Comparison of ENCODE assay signal across 19 cellular contexts in the genomic region with DNA sequence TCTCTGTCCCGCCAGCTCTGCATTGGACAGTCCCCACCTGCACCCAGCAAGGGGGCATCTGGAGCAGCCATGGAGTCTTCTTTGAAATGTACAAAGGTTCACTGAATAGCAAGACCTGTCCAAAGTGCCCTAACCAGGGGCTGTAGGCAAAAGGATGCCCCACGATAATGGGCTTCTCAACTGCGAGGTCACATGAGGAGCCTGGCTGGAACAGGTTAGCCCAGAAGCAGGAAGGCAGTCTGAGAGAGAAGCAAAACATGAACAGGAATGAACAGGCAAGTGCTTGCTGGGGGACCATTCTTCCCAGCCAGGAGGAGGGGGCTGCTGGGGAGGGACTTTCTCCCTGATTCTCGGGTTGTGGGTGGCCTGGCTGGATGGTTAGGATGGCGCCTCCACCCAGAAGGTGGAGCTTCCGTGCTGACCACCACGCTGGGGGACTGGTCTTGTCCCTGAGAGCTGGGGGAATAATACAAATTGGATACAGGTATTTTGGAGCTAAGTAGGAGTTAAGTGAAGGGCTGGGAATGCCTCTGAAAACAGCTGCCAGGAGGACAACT. TPM values are rescaled to one million over a fixed set of nuclear protein-coding genes. Genes with fewer than 3 reads are reported as not detected.
DNase-seq lines count a peak whose midpoint lies in the region; ATAC-seq and TF ChIP-seq lines count a peak whose summit lies in the region.
"Had no signal": no experiment of that assay in that cellular context is flagged by ENCODE, and none has a peak within 500 bp of the region (broad histone marks: within the 10 kb centered on the region; RNA-seq: fewer than 3 reads in every experiment).

No MANE protein-coding gene starts in this region.

- peak; percentile 40 for DNase-seq in natural killer cell treated with Interleukin-12 subunit alpha and Interleukin-12 subunit beta and Interleukin-15 and Interleukin-18, amount 100 ng/mL, for 72 hours (ENCODE audit: low spot score)
- DNase-seq in natural killer cell (no peak), T-helper 17 cell (no peak), osteoblast (ENCODE audit: insufficient read length, low spot score, missing footprints) (peak; percentile 79), tibial artery (peak; percentile 11 to 20), colonic mucosa (no peak), DMS53 treated with DMSO at 0.1 percent for 48 hours (lab: John Stamatoyannopoulos, UW; ENCODE audit: unreplicated experiment) (no peak)
- DNase-seq in activated CD4-positive, alpha-beta T cell treated with anti-CD3 and anti-CD28 coated beads for 4 hours: no peak
- DNase-seq: ACHN; BE2C; Calu3; CD8-positive, alpha-beta T cell; DND-41; EL; H9 had no signal

- intact Hi-C loops in natural killer cell (cut with micrococcal nuclease) (no loop called here), tibial artery (cut with DNase I; ENCODE audit: low total_unique reads) (no loop called here), colonic mucosa (cut with DNase I) (no loop called here)

- H3K4me1 ChIP-seq in osteoblast (ENCODE audit: insufficient read depth, low read length): no peaks in the 10 kb centered on the region
- no peaks in the 10 kb centered on the region for H3K4me1 ChIP-seq in tibial artery
- no peaks in the 10 kb centered on the region for H3K4me1 ChIP-seq in colonic mucosa
- H3K4me1 ChIP-seq: BE2C had no signal

- no peak overlapping the region for H3K27ac ChIP-seq in osteoblast (ENCODE audit: low read depth, low read length)
- H3K27ac ChIP-seq in tibial artery: no peak overlapping the region
- H3K27ac ChIP-seq in colonic mucosa: no peak overlapping the region

- H3K4me1 Mint-ChIP-seq in natural killer cell treated with Interleukin-12 subunit alpha and Interleukin-12 subunit beta and Interleukin-15 and Interleukin-18, amount 100 ng/mL, for 72 hours (ENCODE audit: low read depth in 2 of 2): peaks cover 45 to 46% of the 10 kb centered on the region in 2 donors
- peaks cover 40 to 44% of the 10 kb centered on the region in 2 donors for H3K4me1 Mint-ChIP-seq in natural killer cell
- peaks cover 20% of the 10 kb centered on the region for H3K4me1 Mint-ChIP-seq in T-helper 17 cell

- no peak overlapping the region for H3K4me3 ChIP-seq in osteoblast (ENCODE audit: insufficient read depth, low read length)
- H3K4me3 ChIP-seq in tibial artery: no peak overlapping the region
- no peak overlapping the region for H3K4me3 ChIP-seq in colonic mucosa

- H3K4me3 Mint-ChIP-seq in natural killer cell treated with Interleukin-12 subunit alpha and Interleukin-12 subunit beta and Interleukin-15 and Interleukin-18, amount 100 ng/mL, for 72 hours: no peak overlapping the region
- H3K4me3 Mint-ChIP-seq in natural killer cell (no peak overlapping the region), T-helper 17 cell (no peak overlapping the region)
- H3K4me3 Mint-ChIP-seq: CD8-positive, alpha-beta T cell; H9 had no signal

- no peaks in the 10 kb centered on the region for H3K36me3 Mint-ChIP-seq in natural killer cell treated with Interleukin-12 subunit alpha and Interleukin-12 subunit beta and Interleukin-15 and Interleukin-18, amount 100 ng/mL, for 72 hours
- no peaks in the 10 kb centered on the region for H3K36me3 Mint-ChIP-seq in natural killer cell
- H3K36me3 Mint-ChIP-seq in T-helper 17 cell (ENCODE audit: low read depth): peaks cover 2% of the 10 kb centered on the region
- H3K36me3 Mint-ChIP-seq: CD8-positive, alpha-beta T cell; IgD-negative memory B cell had no signal

- no peak for ATAC-seq in natural killer cell treated with Interleukin-12 subunit alpha and Interleukin-12 subunit beta and Interleukin-15 and Interleukin-18, amount 100 ng/mL, for 72 hours
- ATAC-seq in natural killer cell (no peak), T-helper 17 cell (no peak)
- ATAC-seq: CD8-positive, alpha-beta T cell; HepG2 had no signal

- TF ChIP-seq CTCF in natural killer cell (IDR thresholded peaks at IDR 0.05) (no peak), osteoblast (IDR thresholded peaks at IDR 0.05; ENCODE audit: extremely low read depth, low read depth, low read length) (no peak), tibial artery (IDR thresholded peaks at IDR 0.05) (no peak), colonic mucosa (IDR thresholded peaks at IDR 0.05) (no peak)

- H3K27me3 ChIP-seq in osteoblast (ENCODE audit: insufficient read depth, low read length) (peaks cover 22% of the 10 kb centered on the region), tibial artery (peaks cover 0 to 36% of the 10 kb centered on the region in 2 donors), colonic mucosa (no peaks in the 10 kb centered on the region)

- H2AFZ ChIP-seq in osteoblast (ENCODE audit: low read length): no peak overlapping the region

- no peaks in the 10 kb centered on the region for H3K79me2 ChIP-seq in osteoblast (ENCODE audit: insufficient read depth, low read length)

- H3K27ac Mint-ChIP-seq in natural killer cell treated with Interleukin-12 subunit alpha and Interleukin-12 subunit beta and Interleukin-15 and Interleukin-18, amount 100 ng/mL, for 72 hours: peak overlapping the region; percentile 6 to 63
- H3K27ac Mint-ChIP-seq in natural killer cell: no peak overlapping the region
- peak overlapping the region; percentile 54 for H3K27ac Mint-ChIP-seq in T-helper 17 cell
- H3K27ac Mint-ChIP-seq: IgD-negative memory B cell had no signal

- H3K9me3 Mint-ChIP-seq in natural killer cell treated with Interleukin-12 subunit alpha and Interleukin-12 subunit beta and Interleukin-15 and Interleukin-18, amount 100 ng/mL, for 72 hours: no peaks in the 10 kb centered on the region
- no peaks in the 10 kb centered on the region for H3K9me3 Mint-ChIP-seq in natural killer cell
- H3K9me3 Mint-ChIP-seq: CD8-positive, alpha-beta T cell; H9; IgD-negative memory B cell had no signal

- no peaks in the 10 kb centered on the region for H4K20me1 ChIP-seq in osteoblast (ENCODE audit: insufficient read depth, low read length)

- no peaks in the 10 kb centered on the region for H3K9me3 ChIP-seq in T-helper 17 cell (ENCODE audit: control insufficient read depth, low read length, poor library complexity, severe bottlenecking)
- no peaks in the 10 kb centered on the region for H3K9me3 ChIP-seq in osteoblast (ENCODE audit: low read depth, low read length)
- no peaks in the 10 kb centered on the region for H3K9me3 ChIP-seq in tibial artery
- H3K9me3 ChIP-seq in colonic mucosa: no peaks in the 10 kb centered on the region
- H3K9me3 ChIP-seq: BE2C had no signal

- H3K36me3 ChIP-seq in osteoblast (ENCODE audit: insufficient read depth, low read length): no peaks in the 10 kb centered on the region
- no peaks in the 10 kb centered on the region for H3K36me3 ChIP-seq in tibial artery
- no peaks in the 10 kb centered on the region for H3K36me3 ChIP-seq in colonic mucosa
- H3K36me3 ChIP-seq: BE2C had no signal

- H3K4me2 ChIP-seq in osteoblast (ENCODE audit: insufficient read depth, low read length): no peak overlapping the region

- no peak overlapping the region for H3K9ac ChIP-seq in colonic mucosa (ENCODE audit: low read depth in 2 of 2, low read length in 2 of 2)

- peaks cover 22 to 37% of the 10 kb centered on the region in 2 donors for H3K27me3 Mint-ChIP-seq in natural killer cell treated with Interleukin-12 subunit alpha and Interleukin-12 subunit beta and Interleukin-15 and Interleukin-18, amount 100 ng/mL, for 72 hours
- H3K27me3 Mint-ChIP-seq in natural killer cell (ENCODE audit: low read depth in 2 of 2): peaks cover 56 to 60% of the 10 kb centered on the region in 2 donors
- peaks cover 38% of the 10 kb centered on the region for H3K27me3 Mint-ChIP-seq in T-helper 17 cell

RNA-seq across cellular contexts. Expression of a gene that starts 7.1 kb away (rescaled TPM):
- not detected for total RNA-seq in natural killer cell treated with Interleukin-12 subunit alpha and Interleukin-12 subunit beta and Interleukin-15 and Interleukin-18, amount 100 ng/mL, for 72 hours
- total RNA-seq in natural killer cell (not detected), T-helper 17 cell (not detected), osteoblast (not detected in 2 replicates), colonic mucosa (not detected)
- total RNA-seq: Calu3; CD8-positive, alpha-beta T cell; G401; H1; H9; HepG2 had no signal

RNA-seq across cellular contexts. Expression of a gene that starts 25.3 kb away (rescaled TPM):
- total RNA-seq in natural killer cell treated with Interleukin-12 subunit alpha and Interleukin-12 subunit beta and Interleukin-15 and Interleukin-18, amount 100 ng/mL, for 72 hours: not detected
- total RNA-seq in natural killer cell (not detected), T-helper 17 cell (not detected), osteoblast (not detected in 2 replicates), colonic mucosa (not detected)
- total RNA-seq: Calu3; CD8-positive, alpha-beta T cell; G401; H1; H9; HepG2 had no signal

RNA-seq across cellular contexts. Expression of a gene that starts 39.0 kb away (rescaled TPM):
- total RNA-seq in natural killer cell treated with Interleukin-12 subunit alpha and Interleukin-12 subunit beta and Interleukin-15 and Interleukin-18, amount 100 ng/mL, for 72 hours: not detected
- total RNA-seq in natural killer cell (not detected), T-helper 17 cell (not detected), osteoblast (not detected in 2 replicates), colonic mucosa (not detected)
- total RNA-seq: Calu3; CD8-positive, alpha-beta T cell; H1; H9; HepG2 had no signal

RNA-seq across cellular contexts. Expression of a gene that starts 46.0 kb away (rescaled TPM):
- not detected for total RNA-seq in natural killer cell treated with Interleukin-12 subunit alpha and Interleukin-12 subunit beta and Interleukin-15 and Interleukin-18, amount 100 ng/mL, for 72 hours
- not detected for total RNA-seq in natural killer cell
- not detected for total RNA-seq in T-helper 17 cell
- total RNA-seq in osteoblast: not detected in 2 replicates
- total RNA-seq in colonic mucosa: not detected
- total RNA-seq: Calu3; CD8-positive, alpha-beta T cell; G401; H1; H9; HepG2 had no signal

Comparison
In these comparisons a context has a peak if more than half of its experiments do, and no peak if none do; other contexts are left out.
1. DNase-seq: peak in natural killer cell treated with Interleukin-12 subunit alpha and Interleukin-12 subunit beta and Interleukin-15 and Interleukin-18, amount 100 ng/mL, for 72 hours (single experiment), osteoblast (single experiment) and tibial artery (2 of 2); none in natural killer cell (single experiment), T-helper 17 cell (0 of 3), colonic mucosa (single experiment), DMS53 treated with DMSO at 0.1 percent for 48 hours (single experiment) and activated CD4-positive, alpha-beta T cell treated with anti-CD3 and anti-CD28 coated beads for 4 hours (0 of 2).
2. H3K27ac Mint-ChIP-seq: peak in natural killer cell treated with Interleukin-12 subunit alpha and Interleukin-12 subunit beta and Interleukin-15 and Interleukin-18, amount 100 ng/mL, for 72 hours (2 of 2) and T-helper 17 cell (single experiment); none in natural killer cell (0 of 2).